In the genomic region with DNA sequence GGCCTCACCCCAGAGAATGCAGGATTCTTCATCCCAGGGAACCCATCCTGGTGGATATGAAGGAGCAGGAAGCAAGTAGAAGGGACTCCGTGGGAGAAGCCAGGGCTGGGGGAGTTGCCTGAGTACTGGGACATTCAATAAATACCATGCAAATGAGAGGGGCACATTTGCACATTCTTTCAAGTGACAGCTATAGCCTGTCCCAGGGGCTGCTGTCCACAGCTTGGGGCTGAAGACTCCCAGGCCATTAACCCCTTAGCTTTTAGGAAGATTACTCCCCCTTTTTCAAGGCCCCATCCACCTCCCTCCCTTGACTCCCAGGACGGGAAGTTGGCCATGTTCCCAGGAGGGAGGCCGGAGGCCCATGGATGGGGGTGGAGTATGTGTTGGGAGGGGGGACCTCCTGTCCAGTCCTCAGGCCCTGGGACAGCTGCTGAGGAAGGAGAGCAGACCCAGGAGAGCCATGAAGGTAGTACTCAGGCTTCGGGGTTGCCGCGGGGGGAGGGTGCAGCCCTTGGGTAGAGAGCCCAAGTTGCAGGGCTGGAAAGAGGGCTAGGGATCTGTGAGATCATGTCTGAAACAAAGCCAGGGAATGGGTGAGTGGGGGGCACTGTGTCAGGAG, we compare ENCODE assay signal across 1 cellular context.
A peak's percentile ranks its signal among the peaks of the same experiment; 100 is the strongest.
TF ChIP-seq lines count a peak whose summit lies in the region.

No MANE protein-coding gene starts in this region.

TF ChIP-seq in HepG2, 621 proteins besides CTCF, POLR2A, EP300 and RAD21 (continued from another document and continues in another):
- TF ChIP-seq, protein P1, sequence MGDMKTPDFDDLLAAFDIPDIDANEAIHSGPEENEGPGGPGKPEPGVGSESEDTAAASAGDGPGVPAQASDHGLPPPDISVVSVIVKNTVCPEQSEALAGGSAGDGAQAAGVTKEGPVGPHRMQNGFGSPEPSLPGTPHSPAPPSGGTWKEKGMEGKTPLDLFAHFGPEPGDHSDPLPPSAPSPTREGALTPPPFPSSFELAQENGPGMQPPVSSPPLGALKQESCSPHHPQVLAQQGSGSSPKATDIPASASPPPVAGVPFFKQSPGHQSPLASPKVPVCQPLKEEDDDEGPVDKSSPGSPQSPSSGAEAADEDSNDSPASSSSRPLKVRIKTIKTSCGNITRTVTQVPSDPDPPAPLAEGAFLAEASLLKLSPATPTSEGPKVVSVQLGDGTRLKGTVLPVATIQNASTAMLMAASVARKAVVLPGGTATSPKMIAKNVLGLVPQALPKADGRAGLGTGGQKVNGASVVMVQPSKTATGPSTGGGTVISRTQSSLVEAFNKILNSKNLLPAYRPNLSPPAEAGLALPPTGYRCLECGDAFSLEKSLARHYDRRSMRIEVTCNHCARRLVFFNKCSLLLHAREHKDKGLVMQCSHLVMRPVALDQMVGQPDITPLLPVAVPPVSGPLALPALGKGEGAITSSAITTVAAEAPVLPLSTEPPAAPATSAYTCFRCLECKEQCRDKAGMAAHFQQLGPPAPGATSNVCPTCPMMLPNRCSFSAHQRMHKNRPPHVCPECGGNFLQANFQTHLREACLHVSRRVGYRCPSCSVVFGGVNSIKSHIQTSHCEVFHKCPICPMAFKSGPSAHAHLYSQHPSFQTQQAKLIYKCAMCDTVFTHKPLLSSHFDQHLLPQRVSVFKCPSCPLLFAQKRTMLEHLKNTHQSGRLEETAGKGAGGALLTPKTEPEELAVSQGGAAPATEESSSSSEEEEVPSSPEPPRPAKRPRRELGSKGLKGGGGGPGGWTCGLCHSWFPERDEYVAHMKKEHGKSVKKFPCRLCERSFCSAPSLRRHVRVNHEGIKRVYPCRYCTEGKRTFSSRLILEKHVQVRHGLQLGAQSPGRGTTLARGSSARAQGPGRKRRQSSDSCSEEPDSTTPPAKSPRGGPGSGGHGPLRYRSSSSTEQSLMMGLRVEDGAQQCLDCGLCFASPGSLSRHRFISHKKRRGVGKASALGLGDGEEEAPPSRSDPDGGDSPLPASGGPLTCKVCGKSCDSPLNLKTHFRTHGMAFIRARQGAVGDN (CRISPR knock-in tag; IDR thresholded peaks at IDR 0.05), result peak; percentile 3; the same call in 1 of the 2 replicates
- TF ChIP-seq PAWR (CRISPR knock-in tag; IDR thresholded peaks at IDR 0.05; ENCODE audit: borderline replicate concordance) (no peak), TARDBP (CRISPR knock-in tag; IDR thresholded peaks at IDR 0.05) (0 out of 2 replicates have a peak, but pooled peaks have one; percentile 23), KDM3A (CRISPR knock-in tag; IDR thresholded peaks at IDR 0.05; ENCODE audit: low read depth) (no peak), ZNF10 (CRISPR knock-in tag; IDR thresholded peaks at IDR 0.05; ENCODE audit: borderline replicate concordance, low read depth) (no peak), ZSCAN29 (CRISPR knock-in tag; conservative IDR thresholded peaks at IDR 0.05) (no peak), CHD4 (IDR thresholded peaks at IDR 0.05; ENCODE audit: borderline replicate concordance, low read length) (no peak), MAZ (IDR thresholded peaks at IDR 0.05; ENCODE audit: borderline replicate concordance, low read depth, low read length) (no peak), MAZ (CRISPR knock-in tag; IDR thresholded peaks at IDR 0.05; ENCODE audit: low read depth) (no peak), ZFYVE20 (CRISPR knock-in tag; IDR thresholded peaks at IDR 0.05; ENCODE audit: borderline replicate concordance, low read depth) (no peak), HIVEP1 (CRISPR knock-in tag; IDR thresholded peaks at IDR 0.05) (no peak), SATB2 (CRISPR knock-in tag; IDR thresholded peaks at IDR 0.05) (no peak), MED1 (CRISPR knock-in tag; IDR thresholded peaks at IDR 0.05) (no peak), ZBTB42 (CRISPR knock-in tag; IDR thresholded peaks at IDR 0.05) (no peak), ZNF761 (CRISPR knock-in tag; conservative IDR thresholded peaks at IDR 0.05) (no peak), CREB1 (IDR thresholded peaks at IDR 0.05) (no peak), CREB1 (CRISPR knock-in tag; IDR thresholded peaks at IDR 0.05) (no peak), ZNF660 (CRISPR knock-in tag; IDR thresholded peaks at IDR 0.05; ENCODE audit: borderline replicate concordance, low read depth) (no peak), ZNF772 (CRISPR knock-in tag; IDR thresholded peaks at IDR 0.05) (no peak), ZNF12 (CRISPR knock-in tag; IDR thresholded peaks at IDR 0.05) (no peak), ZSCAN31 (CRISPR knock-in tag; IDR thresholded peaks at IDR 0.05; ENCODE audit: low read depth) (0 out of 2 replicates have a peak, but pooled peaks have one; percentile 32), ZC3H4 (CRISPR knock-in tag; IDR thresholded peaks at IDR 0.05; ENCODE audit: borderline replicate concordance) (no peak), RBAK (CRISPR knock-in tag; IDR thresholded peaks at IDR 0.05) (no peak), U2AF1 (optimal IDR thresholded peaks at IDR 0.05; ENCODE audit: low read depth, low read length) (no peak), SMAD9 (CRISPR knock-in tag; IDR thresholded peaks at IDR 0.05) (no peak), ZNF33B (CRISPR knock-in tag; IDR thresholded peaks at IDR 0.05) (no peak), MBD4 (IDR thresholded peaks at IDR 0.05; ENCODE audit: borderline replicate concordance, low read length) (no peak), FOSL2 (CRISPR knock-in tag; IDR thresholded peaks at IDR 0.05) (no peak), NR2C2 (CRISPR knock-in tag; IDR thresholded peaks at IDR 0.05; ENCODE audit: borderline replicate concordance) (no peak), ZFAT (CRISPR knock-in tag; conservative IDR thresholded peaks at IDR 0.05) (no peak), NFRKB (IDR thresholded peaks at IDR 0.05) (no peak), PTBP1 (IDR thresholded peaks at IDR 0.05; ENCODE audit: low read depth, low read length, poor library complexity, severe bottlenecking) (no peak), ARNT (IDR thresholded peaks at IDR 0.05) (no peak), MZF1 (CRISPR knock-in tag; IDR thresholded peaks at IDR 0.05; ENCODE audit: borderline replicate concordance) (no peak), ZNF382 (CRISPR knock-in tag; IDR thresholded peaks at IDR 0.05; ENCODE audit: borderline replicate concordance) (no peak), FOXK2 (IDR thresholded peaks at IDR 0.05) (no peak), ZFP1 (CRISPR knock-in tag; IDR thresholded peaks at IDR 0.05) (no peak), ZNF562 (CRISPR knock-in tag; IDR thresholded peaks at IDR 0.05; ENCODE audit: borderline replicate concordance) (no peak)
- TF ChIP-seq, protein P2, sequence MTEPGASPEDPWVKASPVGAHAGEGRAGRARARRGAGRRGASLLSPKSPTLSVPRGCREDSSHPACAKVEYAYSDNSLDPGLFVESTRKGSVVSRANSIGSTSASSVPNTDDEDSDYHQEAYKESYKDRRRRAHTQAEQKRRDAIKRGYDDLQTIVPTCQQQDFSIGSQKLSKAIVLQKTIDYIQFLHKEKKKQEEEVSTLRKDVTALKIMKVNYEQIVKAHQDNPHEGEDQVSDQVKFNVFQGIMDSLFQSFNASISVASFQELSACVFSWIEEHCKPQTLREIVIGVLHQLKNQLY (CRISPR knock-in tag; IDR thresholded peaks at IDR 0.05), result no peak
- TF ChIP-seq, protein P3, sequence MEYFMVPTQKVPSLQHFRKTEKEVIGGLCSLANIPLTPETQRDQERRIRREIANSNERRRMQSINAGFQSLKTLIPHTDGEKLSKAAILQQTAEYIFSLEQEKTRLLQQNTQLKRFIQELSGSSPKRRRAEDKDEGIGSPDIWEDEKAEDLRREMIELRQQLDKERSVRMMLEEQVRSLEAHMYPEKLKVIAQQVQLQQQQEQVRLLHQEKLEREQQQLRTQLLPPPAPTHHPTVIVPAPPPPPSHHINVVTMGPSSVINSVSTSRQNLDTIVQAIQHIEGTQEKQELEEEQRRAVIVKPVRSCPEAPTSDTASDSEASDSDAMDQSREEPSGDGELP (IDR thresholded peaks at IDR 0.05; ENCODE audit: borderline replicate concordance, low read depth), result no peak
- TF ChIP-seq, protein P4, sequence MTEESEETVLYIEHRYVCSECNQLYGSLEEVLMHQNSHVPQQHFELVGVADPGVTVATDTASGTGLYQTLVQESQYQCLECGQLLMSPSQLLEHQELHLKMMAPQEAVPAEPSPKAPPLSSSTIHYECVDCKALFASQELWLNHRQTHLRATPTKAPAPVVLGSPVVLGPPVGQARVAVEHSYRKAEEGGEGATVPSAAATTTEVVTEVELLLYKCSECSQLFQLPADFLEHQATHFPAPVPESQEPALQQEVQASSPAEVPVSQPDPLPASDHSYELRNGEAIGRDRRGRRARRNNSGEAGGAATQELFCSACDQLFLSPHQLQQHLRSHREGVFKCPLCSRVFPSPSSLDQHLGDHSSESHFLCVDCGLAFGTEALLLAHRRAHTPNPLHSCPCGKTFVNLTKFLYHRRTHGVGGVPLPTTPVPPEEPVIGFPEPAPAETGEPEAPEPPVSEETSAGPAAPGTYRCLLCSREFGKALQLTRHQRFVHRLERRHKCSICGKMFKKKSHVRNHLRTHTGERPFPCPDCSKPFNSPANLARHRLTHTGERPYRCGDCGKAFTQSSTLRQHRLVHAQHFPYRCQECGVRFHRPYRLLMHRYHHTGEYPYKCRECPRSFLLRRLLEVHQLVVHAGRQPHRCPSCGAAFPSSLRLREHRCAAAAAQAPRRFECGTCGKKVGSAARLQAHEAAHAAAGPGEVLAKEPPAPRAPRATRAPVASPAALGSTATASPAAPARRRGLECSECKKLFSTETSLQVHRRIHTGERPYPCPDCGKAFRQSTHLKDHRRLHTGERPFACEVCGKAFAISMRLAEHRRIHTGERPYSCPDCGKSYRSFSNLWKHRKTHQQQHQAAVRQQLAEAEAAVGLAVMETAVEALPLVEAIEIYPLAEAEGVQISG (CRISPR knock-in tag; IDR thresholded peaks at IDR 0.05), result no peak
- TF ChIP-seq, protein P5, sequence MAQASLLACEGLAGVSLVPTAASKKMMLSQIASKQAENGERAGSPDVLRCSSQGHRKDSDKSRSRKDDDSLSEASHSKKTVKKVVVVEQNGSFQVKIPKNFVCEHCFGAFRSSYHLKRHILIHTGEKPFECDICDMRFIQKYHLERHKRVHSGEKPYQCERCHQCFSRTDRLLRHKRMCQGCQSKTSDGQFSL (CRISPR knock-in tag; IDR thresholded peaks at IDR 0.05), result no peak
- TF ChIP-seq, protein P6, sequence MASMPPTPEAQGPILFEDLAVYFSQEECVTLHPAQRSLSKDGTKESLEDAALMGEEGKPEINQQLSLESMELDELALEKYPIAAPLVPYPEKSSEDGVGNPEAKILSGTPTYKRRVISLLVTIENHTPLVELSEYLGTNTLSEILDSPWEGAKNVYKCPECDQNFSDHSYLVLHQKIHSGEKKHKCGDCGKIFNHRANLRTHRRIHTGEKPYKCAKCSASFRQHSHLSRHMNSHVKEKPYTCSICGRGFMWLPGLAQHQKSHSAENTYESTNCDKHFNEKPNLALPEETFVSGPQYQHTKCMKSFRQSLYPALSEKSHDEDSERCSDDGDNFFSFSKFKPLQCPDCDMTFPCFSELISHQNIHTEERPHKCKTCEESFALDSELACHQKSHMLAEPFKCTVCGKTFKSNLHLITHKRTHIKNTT (CRISPR knock-in tag; IDR thresholded peaks at IDR 0.05), result no peak
- TF ChIP-seq, protein P7, sequence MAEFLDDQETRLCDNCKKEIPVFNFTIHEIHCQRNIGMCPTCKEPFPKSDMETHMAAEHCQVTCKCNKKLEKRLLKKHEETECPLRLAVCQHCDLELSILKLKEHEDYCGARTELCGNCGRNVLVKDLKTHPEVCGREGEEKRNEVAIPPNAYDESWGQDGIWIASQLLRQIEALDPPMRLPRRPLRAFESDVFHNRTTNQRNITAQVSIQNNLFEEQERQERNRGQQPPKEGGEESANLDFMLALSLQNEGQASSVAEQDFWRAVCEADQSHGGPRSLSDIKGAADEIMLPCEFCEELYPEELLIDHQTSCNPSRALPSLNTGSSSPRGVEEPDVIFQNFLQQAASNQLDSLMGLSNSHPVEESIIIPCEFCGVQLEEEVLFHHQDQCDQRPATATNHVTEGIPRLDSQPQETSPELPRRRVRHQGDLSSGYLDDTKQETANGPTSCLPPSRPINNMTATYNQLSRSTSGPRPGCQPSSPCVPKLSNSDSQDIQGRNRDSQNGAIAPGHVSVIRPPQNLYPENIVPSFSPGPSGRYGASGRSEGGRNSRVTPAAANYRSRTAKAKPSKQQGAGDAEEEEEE (CRISPR knock-in tag; IDR thresholded peaks at IDR 0.05; ENCODE audit: borderline replicate concordance), result no peak
- TF ChIP-seq, protein P8, sequence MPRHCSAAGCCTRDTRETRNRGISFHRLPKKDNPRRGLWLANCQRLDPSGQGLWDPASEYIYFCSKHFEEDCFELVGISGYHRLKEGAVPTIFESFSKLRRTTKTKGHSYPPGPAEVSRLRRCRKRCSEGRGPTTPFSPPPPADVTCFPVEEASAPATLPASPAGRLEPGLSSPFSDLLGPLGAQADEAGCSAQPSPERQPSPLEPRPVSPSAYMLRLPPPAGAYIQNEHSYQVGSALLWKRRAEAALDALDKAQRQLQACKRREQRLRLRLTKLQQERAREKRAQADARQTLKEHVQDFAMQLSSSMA (CRISPR knock-in tag; IDR thresholded peaks at IDR 0.05), result peak; percentile 70; the same call in 1 of the 2 replicates
- TF ChIP-seq, protein P9, sequence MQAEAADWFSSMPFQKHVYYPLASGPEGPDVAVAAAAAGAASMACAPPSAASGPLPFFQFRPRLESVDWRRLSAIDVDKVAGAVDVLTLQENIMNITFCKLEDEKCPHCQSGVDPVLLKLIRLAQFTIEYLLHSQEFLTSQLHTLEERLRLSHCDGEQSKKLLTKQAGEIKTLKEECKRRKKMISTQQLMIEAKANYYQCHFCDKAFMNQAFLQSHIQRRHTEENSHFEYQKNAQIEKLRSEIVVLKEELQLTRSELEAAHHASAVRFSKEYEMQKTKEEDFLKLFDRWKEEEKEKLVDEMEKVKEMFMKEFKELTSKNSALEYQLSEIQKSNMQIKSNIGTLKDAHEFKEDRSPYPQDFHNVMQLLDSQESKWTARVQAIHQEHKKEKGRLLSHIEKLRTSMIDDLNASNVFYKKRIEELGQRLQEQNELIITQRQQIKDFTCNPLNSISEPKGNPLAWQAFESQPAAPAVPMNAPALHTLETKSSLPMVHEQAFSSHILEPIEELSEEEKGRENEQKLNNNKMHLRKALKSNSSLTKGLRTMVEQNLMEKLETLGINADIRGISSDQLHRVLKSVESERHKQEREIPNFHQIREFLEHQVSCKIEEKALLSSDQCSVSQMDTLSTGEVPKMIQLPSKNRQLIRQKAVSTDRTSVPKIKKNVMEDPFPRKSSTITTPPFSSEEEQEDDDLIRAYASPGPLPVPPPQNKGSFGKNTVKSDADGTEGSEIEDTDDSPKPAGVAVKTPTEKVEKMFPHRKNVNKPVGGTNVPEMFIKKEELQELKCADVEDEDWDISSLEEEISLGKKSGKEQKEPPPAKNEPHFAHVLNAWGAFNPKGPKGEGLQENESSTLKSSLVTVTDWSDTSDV (CRISPR knock-in tag; IDR thresholded peaks at IDR 0.05), result no peak
- TF ChIP-seq, protein P10, sequence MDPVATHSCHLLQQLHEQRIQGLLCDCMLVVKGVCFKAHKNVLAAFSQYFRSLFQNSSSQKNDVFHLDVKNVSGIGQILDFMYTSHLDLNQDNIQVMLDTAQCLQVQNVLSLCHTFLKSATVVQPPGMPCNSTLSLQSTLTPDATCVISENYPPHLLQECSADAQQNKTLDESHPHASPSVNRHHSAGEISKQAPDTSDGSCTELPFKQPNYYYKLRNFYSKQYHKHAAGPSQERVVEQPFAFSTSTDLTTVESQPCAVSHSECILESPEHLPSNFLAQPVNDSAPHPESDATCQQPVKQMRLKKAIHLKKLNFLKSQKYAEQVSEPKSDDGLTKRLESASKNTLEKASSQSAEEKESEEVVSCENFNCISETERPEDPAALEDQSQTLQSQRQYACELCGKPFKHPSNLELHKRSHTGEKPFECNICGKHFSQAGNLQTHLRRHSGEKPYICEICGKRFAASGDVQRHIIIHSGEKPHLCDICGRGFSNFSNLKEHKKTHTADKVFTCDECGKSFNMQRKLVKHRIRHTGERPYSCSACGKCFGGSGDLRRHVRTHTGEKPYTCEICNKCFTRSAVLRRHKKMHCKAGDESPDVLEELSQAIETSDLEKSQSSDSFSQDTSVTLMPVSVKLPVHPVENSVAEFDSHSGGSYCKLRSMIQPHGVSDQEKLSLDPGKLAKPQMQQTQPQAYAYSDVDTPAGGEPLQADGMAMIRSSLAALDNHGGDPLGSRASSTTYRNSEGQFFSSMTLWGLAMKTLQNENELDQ (CRISPR knock-in tag; IDR thresholded peaks at IDR 0.05; ENCODE audit: borderline replicate concordance), result no peak
